Comparison of ENCODE assay signal across 20 cellular contexts in genomic region chr13:37618554-37618953, GRCh38. TPM values are rescaled to one million over a fixed set of nuclear protein-coding genes. Genes with fewer than 3 reads are reported as not detected.
DNase-seq lines count a peak whose midpoint lies in the region; ATAC-seq and TF ChIP-seq lines count a peak whose summit lies in the region.
"Had no signal": no experiment of that assay in that cellular context is flagged by ENCODE, and none has a peak within 500 bp of the region (broad histone marks: within the 10 kb centered on the region; RNA-seq: fewer than 3 reads in every experiment).

No MANE protein-coding gene starts in this region.

- no peaks in the 10 kb centered on the region for H3K79me2 ChIP-seq in SK-N-SH (ENCODE audit: insufficient read depth)

- TF ChIP-seq RAD21 in SK-N-SH (IDR thresholded peaks at IDR 0.05; ENCODE audit: low read length): no peak

- H3K9me3 ChIP-seq in SK-N-SH: no peaks in the 10 kb centered on the region
- H3K9me3 ChIP-seq in right cardiac atrium (ENCODE audit: control insufficient read depth, low read length): no peaks in the 10 kb centered on the region
- H3K9me3 ChIP-seq: gastroesophageal sphincter, stomach had no signal

- intact Hi-C loops in right cardiac atrium (cut with DNase I): no loop called here

- peak; percentile 13 to 63; a peak in 1 of 4 replicates for TF ChIP-seq EP300 in SK-N-SH (IDR thresholded peaks at IDR 0.05; ENCODE audit: borderline replicate concordance in 1 of 2, low read depth in 1 of 2, low read length in 1 of 2)

- ATAC-seq in GM18511 (IDR thresholded peaks at IDR 0.05; ENCODE audit: unreplicated experiment) (no peak), right cardiac atrium (no peak), HG03378 (IDR thresholded peaks at IDR 0.05; ENCODE audit: unreplicated experiment) (no peak)
- ATAC-seq: gastroesophageal sphincter, HCT116 had no signal

- no peaks in the 10 kb centered on the region for H3K36me3 ChIP-seq in SK-N-SH (replicated peaks in 1 of 2; ENCODE audit: control insufficient read depth in 1 of 2, insufficient read depth in 2 of 2, low read length in 1 of 2)
- H3K36me3 ChIP-seq: gastroesophageal sphincter, stomach had no signal

- WGBS in SK-N-SH (ENCODE audit: low lambda C conversion rate): 20% methylated on average over 2 of the region's 2 CpGs
- WGBS in right cardiac atrium: 85% methylated on average over 2 of the region's 2 CpGs

- no peak overlapping the region for H3K4me3 Mint-ChIP-seq in osteocyte (ENCODE audit: unreplicated experiment)
- no peak overlapping the region for H3K4me3 Mint-ChIP-seq in activated naive CD4-positive, alpha-beta T cell treated with anti-CD3 and anti-CD28 coated beads, Interleukin-2, amount 10 ng/mL, durations not matched to agents 7 days and 5 days
- H3K4me3 Mint-ChIP-seq: activated CD4-positive, alpha-beta memory T cell treated with anti-CD3 and anti-CD28 coated beads for 36 hours; activated T-helper 1 cell treated with anti-CD3 and anti-CD28 coated beads, Interleukin-12 subunit alpha, Interleukin-12 subunit beta, Interleukin-2, Interleukin-4 antibody, amounts not matched to agents 30 ng/mL and 10 ng/mL and 1 ng/mL, durations not matched to agents 14 hours and 24 hours and 36 hours; CD14-positive monocyte; IgD-negative memory B cell had no signal

- no peaks in the 10 kb centered on the region for H3K9me2 ChIP-seq in SK-N-SH

- peak overlapping the region; percentile 36; the same call in 1 of the 2 replicates for H2AFZ ChIP-seq in SK-N-SH (ENCODE audit: low read depth)

- POLR2A ChIA-PET in SK-N-SH (lab: Yijun Ruan, JAX): no interaction called here

- peaks cover 56% of the 10 kb centered on the region for H3K4me1 Mint-ChIP-seq in osteocyte (ENCODE audit: unreplicated experiment)
- no peaks in the 10 kb centered on the region for H3K4me1 Mint-ChIP-seq in activated naive CD4-positive, alpha-beta T cell treated with anti-CD3 and anti-CD28 coated beads, Interleukin-2, amount 10 ng/mL, durations not matched to agents 7 days and 5 days
- H3K4me1 Mint-ChIP-seq: CD14-positive monocyte, IgD-negative memory B cell had no signal

- no peaks in the 10 kb centered on the region for H3K27me3 Mint-ChIP-seq in osteocyte (ENCODE audit: unreplicated experiment)
- no peaks in the 10 kb centered on the region for H3K27me3 Mint-ChIP-seq in activated naive CD4-positive, alpha-beta T cell treated with anti-CD3 and anti-CD28 coated beads, Interleukin-2, amount 10 ng/mL, durations not matched to agents 7 days and 5 days
- H3K27me3 Mint-ChIP-seq: activated CD4-positive, alpha-beta memory T cell treated with anti-CD3 and anti-CD28 coated beads for 36 hours; IgD-negative memory B cell had no signal

- peak overlapping the region; percentile 34; the same call in 1 of the 2 replicates for H3K4me2 ChIP-seq in SK-N-SH

- H3K4me1 ChIP-seq in SK-N-SH (ENCODE audit: control insufficient read depth in 1 of 2, insufficient read depth in 2 of 2, low read depth in 1 of 2, low read length in 1 of 2) (peaks cover 0 to 17% of the 10 kb centered on the region in 2 experiments; a peak in 2 of 4 replicates), right cardiac atrium (ENCODE audit: control insufficient read depth, insufficient read depth, low read length) (no peaks in the 10 kb centered on the region)

- DNase-seq in EL: peak; percentile 83
- no peak for DNase-seq in SK-N-SH
- peak; percentile 70 for DNase-seq in fibroblast of mammary gland (ENCODE audit: low read depth)
- DNase-seq in osteocyte (ENCODE audit: extremely low spot score, unreplicated experiment): no peak
- DNase-seq in right cardiac atrium: no peak
- DNase-seq in activated naive CD4-positive, alpha-beta T cell treated with anti-CD3 and anti-CD28 coated beads, Interleukin-2, amount 10 ng/mL, durations not matched to agents 7 days and 5 days: no peak
- DNase-seq: activated CD4-positive, alpha-beta memory T cell treated with anti-CD3 and anti-CD28 coated beads for 36 hours; DMS79; NCI-H1105 treated with DMSO at 0.1 percent for 48 hours; NCI-H446 treated with DMSO at 0.1 percent for 48 hours; stimulated activated CD4-positive, alpha-beta T cell treated with anti-CD3 and anti-CD28 coated beads, Interleukin-12 subunit alpha, Interleukin-12 subunit beta, amount 100 ng/mL, for 4 hours; stomach had no signal

- no peak for TF ChIP-seq CTCF in SK-N-SH (IDR thresholded peaks at IDR 0.05)
- TF ChIP-seq CTCF in fibroblast of mammary gland (conservative IDR thresholded peaks at IDR 0.05; ENCODE audit: control insufficient read depth, insufficient read depth, low read depth, low read length): no peak
- no peak for TF ChIP-seq CTCF in osteocyte (IDR thresholded peaks at IDR 0.05)

- no peak overlapping the region; a peak in 1 of 4 replicates for H3K4me3 ChIP-seq in SK-N-SH (ENCODE audit: low read depth in 2 of 2, low read length in 1 of 2)
- H3K4me3 ChIP-seq in fibroblast of mammary gland (ENCODE audit: control insufficient read depth, low read depth, low read length): no peak overlapping the region
- no peak overlapping the region for H3K4me3 ChIP-seq in right cardiac atrium (ENCODE audit: low read length)
- H3K4me3 ChIP-seq: gastroesophageal sphincter, stomach had no signal

- H3K27ac ChIP-seq in SK-N-SH (ENCODE audit: low read depth in 2 of 2, low read length in 1 of 2): peak overlapping the region; percentile 72 to 76; a peak in 3 of 4 replicates
- no peak overlapping the region for H3K27ac ChIP-seq in right cardiac atrium (ENCODE audit: low read length)
- H3K27ac ChIP-seq: gastroesophageal sphincter, stomach had no signal

- H3K9ac ChIP-seq in SK-N-SH: peak overlapping the region; percentile 23; the same call in 1 of the 2 replicates

- H3K27ac Mint-ChIP-seq in osteocyte (ENCODE audit: unreplicated experiment): peak overlapping the region; percentile 57
- no peak overlapping the region for H3K27ac Mint-ChIP-seq in activated naive CD4-positive, alpha-beta T cell treated with anti-CD3 and anti-CD28 coated beads, Interleukin-2, amount 10 ng/mL, durations not matched to agents 7 days and 5 days
- H3K27ac Mint-ChIP-seq: activated CD4-positive, alpha-beta memory T cell treated with anti-CD3 and anti-CD28 coated beads for 36 hours; activated T-helper 1 cell treated with anti-CD3 and anti-CD28 coated beads, Interleukin-12 subunit alpha, Interleukin-12 subunit beta, Interleukin-2, Interleukin-4 antibody, amounts not matched to agents 30 ng/mL and 10 ng/mL and 1 ng/mL, durations not matched to agents 14 hours and 24 hours and 36 hours; CD14-positive monocyte; IgD-negative memory B cell had no signal

- H3K27me3 ChIP-seq in SK-N-SH (ENCODE audit: insufficient read depth) (no peaks in the 10 kb centered on the region), right cardiac atrium (ENCODE audit: control insufficient read depth, insufficient read depth) (no peaks in the 10 kb centered on the region)
- H3K27me3 ChIP-seq: gastroesophageal sphincter, stomach had no signal

- peaks cover 26% of the 10 kb centered on the region for H3F3A ChIP-seq in SK-N-SH (replicated peaks; ENCODE audit: insufficient read depth)

- H3K9me3 Mint-ChIP-seq in osteocyte (ENCODE audit: unreplicated experiment): peaks cover 3% of the 10 kb centered on the region
- peaks cover 1% of the 10 kb centered on the region for H3K9me3 Mint-ChIP-seq in activated naive CD4-positive, alpha-beta T cell treated with anti-CD3 and anti-CD28 coated beads, Interleukin-2, amount 10 ng/mL, durations not matched to agents 7 days and 5 days
- H3K9me3 Mint-ChIP-seq: activated CD4-positive, alpha-beta memory T cell treated with anti-CD3 and anti-CD28 coated beads for 36 hours; IgD-negative memory B cell had no signal

- H3K36me3 Mint-ChIP-seq in osteocyte (ENCODE audit: unreplicated experiment): no peaks in the 10 kb centered on the region
- no peaks in the 10 kb centered on the region for H3K36me3 Mint-ChIP-seq in activated naive CD4-positive, alpha-beta T cell treated with anti-CD3 and anti-CD28 coated beads, Interleukin-2, amount 10 ng/mL, durations not matched to agents 7 days and 5 days
- H3K36me3 Mint-ChIP-seq: activated CD4-positive, alpha-beta memory T cell treated with anti-CD3 and anti-CD28 coated beads for 36 hours; CD14-positive monocyte; IgD-negative memory B cell had no signal

- H4K20me1 ChIP-seq in SK-N-SH (ENCODE audit: insufficient read depth): no peaks in the 10 kb centered on the region

- CTCF ChIA-PET in SK-N-SH (lab: Yijun Ruan, JAX): interaction anchor here (1.5 kb wide), 1 partner anchor 16 kb away, joined by 5 read pairs; no protein-coding TSS in a partner anchor
- CTCF ChIA-PET in activated naive CD4-positive, alpha-beta T cell treated with anti-CD3 and anti-CD28 coated beads, Interleukin-2, amount 10 ng/mL, durations not matched to agents 7 days and 5 days (lab: Charles Lee): no interaction called here

TF ChIP-seq in SK-N-SH, 30 proteins besides CTCF, POLR2A, EP300 and RAD21 (continues in another document):
- TF ChIP-seq GATA2 (CRISPR knock-in tag; IDR thresholded peaks at IDR 0.05) (no peak), TEAD4 (IDR thresholded peaks at IDR 0.05; ENCODE audit: borderline replicate concordance, insufficient read depth) (peak; percentile 51; the same call in 1 of the 2 replicates), FOSL2 (IDR thresholded peaks at IDR 0.05; ENCODE audit: borderline replicate concordance, low read depth) (peak; percentile 69), ZBTB33 (IDR thresholded peaks at IDR 0.05; ENCODE audit: borderline replicate concordance, low read depth) (no peak), NFIC (IDR thresholded peaks at IDR 0.05; ENCODE audit: borderline replicate concordance) (peak; percentile 36; the same call in 1 of the 2 replicates), FOXJ3 (CRISPR knock-in tag; IDR thresholded peaks at IDR 0.05) (no peak), RXRA (IDR thresholded peaks at IDR 0.05; ENCODE audit: borderline replicate concordance, low read depth) (no peak; the same call in 1 of the 2 replicates)

RNA-seq across cellular contexts. Expression of gene POSTN, which starts 20.0 kb away (rescaled TPM):
- polyA plus RNA-seq in SK-N-SH (2012; rRNA removed) (577 and 1,227 TPM in 2 replicates), right cardiac atrium (68.6 TPM)
- 938 and 1,345 TPM in 2 replicates for polyA plus RNA-seq in SK-N-SH (2012; cell fraction: cytosol; rRNA removed)
- 502 and 1,411 TPM in 2 replicates for polyA plus RNA-seq in SK-N-SH (2012; cell fraction: nucleus; rRNA removed)
- total RNA-seq in osteocyte (287 and 349 TPM in 2 replicates), right cardiac atrium (100 to 1,000 TPM in 3 of 4 donors, 10 to 100 TPM in 1; 65.3 to 191 (median 140) TPM)
- total RNA-seq: activated CD4-positive, alpha-beta memory T cell treated with anti-CD3 and anti-CD28 coated beads for 36 hours; activated T-helper 1 cell treated with anti-CD3 and anti-CD28 coated beads, Interleukin-12 subunit alpha, Interleukin-12 subunit beta, Interleukin-2, Interleukin-4 antibody, amounts not matched to agents 30 ng/mL and 10 ng/mL and 1 ng/mL, durations not matched to agents 14 hours and 24 hours and 36 hours; SK-MEL-5 had no signal
- polyA plus RNA-seq: CD14-positive monocyte, IgD-negative memory B cell had no signal

Comparison
In these comparisons a context has a peak if more than half of its experiments do, and no peak if none do; other contexts are left out.
1. DNase-seq: peak in EL (single experiment) and fibroblast of mammary gland (single experiment); none in SK-N-SH (single experiment), osteocyte (single experiment), right cardiac atrium (0 of 3) and activated naive CD4-positive, alpha-beta T cell treated with anti-CD3 and anti-CD28 coated beads, Interleukin-2, amount 10 ng/mL, durations not matched to agents 7 days and 5 days (single experiment).